ENCODE assay signal across 22 cellular contexts in genomic region chr7:132750056-132750455, GRCh38.
DNase-seq lines count a peak whose midpoint lies in the region; ATAC-seq and TF ChIP-seq lines count a peak whose summit lies in the region.
"Had no signal": no experiment of that assay in that cellular context is flagged by ENCODE, and none has a peak within 500 bp of the region (broad histone marks: within the 10 kb centered on the region; RNA-seq: fewer than 3 reads in every experiment).

No MANE protein-coding gene starts in this region.

- H3K9ac ChIP-seq in BLaER1 treated with 17β-estradiol and CSF1 and Interleukin-3, amounts not matched to agents 10 nM and 100 nM: no peak overlapping the region; a peak in 1 of 22 replicates
- H3K9ac ChIP-seq: parathyroid adenoma had no signal

- no peaks in the 10 kb centered on the region for H3K79me2 ChIP-seq in OCI-LY7 (ENCODE audit: insufficient read depth, low read depth, low read length)
- H3K79me2 ChIP-seq: parathyroid adenoma had no signal

- H3K36me3 ChIP-seq in BLaER1 treated with 17β-estradiol and CSF1 and Interleukin-3, amounts not matched to agents 10 nM and 100 nM: no peaks in the 10 kb centered on the region
- no peaks in the 10 kb centered on the region for H3K36me3 ChIP-seq in OCI-LY7 (ENCODE audit: insufficient read depth, low read length)
- no peaks in the 10 kb centered on the region for H3K36me3 ChIP-seq in left ventricle myocardium inferior
- H3K36me3 ChIP-seq in ascending aorta: no peaks in the 10 kb centered on the region
- no peaks in the 10 kb centered on the region for H3K36me3 ChIP-seq in adrenal gland (replicated peaks in 1 of 2)
- H3K36me3 ChIP-seq: left lung had no signal

- H3K27ac ChIP-seq in BLaER1 treated with 17β-estradiol and CSF1 and Interleukin-3, amounts not matched to agents 10 nM and 100 nM: no peak overlapping the region
- H3K27ac ChIP-seq in OCI-LY7 (ENCODE audit: low read depth, low read length, poor library complexity, severe bottlenecking) (peak overlapping the region; percentile 42), left ventricle myocardium inferior (replicated peaks) (no peak overlapping the region), ascending aorta (no peak overlapping the region), adrenal gland (no peak overlapping the region)
- H3K27ac ChIP-seq: left lung, parathyroid adenoma had no signal

- WGBS in adrenal gland, 4 donors: 70 to 76% (median 73%) methylated on average over 7 of the region's 7 CpGs

- H3K4me1 ChIP-seq in BLaER1 treated with 17β-estradiol and CSF1 and Interleukin-3, amounts not matched to agents 10 nM and 100 nM: peaks cover 0 to 26% (median 20%) of the 10 kb centered on the region in 10 experiments; a peak in 14 of 20 replicates
- H3K4me1 ChIP-seq in OCI-LY7 (ENCODE audit: insufficient read depth, low read length, poor library complexity, severe bottlenecking) (peaks cover 28% of the 10 kb centered on the region), left ventricle myocardium inferior (peaks cover 11% of the 10 kb centered on the region), ascending aorta (no peaks in the 10 kb centered on the region), adrenal gland (replicated peaks in 1 of 2) (no peaks in the 10 kb centered on the region)

- POLR2A ChIA-PET in OCI-LY7 (lab: Charles Lee): interaction anchor here (2.0 kb wide), 1 partner anchor 9 kb away, joined by 7 read pairs; no protein-coding TSS in a partner anchor

- H4K20me1 ChIP-seq in BLaER1 treated with 17β-estradiol and CSF1 and Interleukin-3, amounts not matched to agents 10 nM and 100 nM: no peaks in the 10 kb centered on the region
- no peaks in the 10 kb centered on the region for H4K20me1 ChIP-seq in OCI-LY7 (ENCODE audit: insufficient read depth, low read length)

- TF ChIP-seq CTCF in OCI-LY7 (conservative IDR thresholded peaks at IDR 0.05; ENCODE audit: low read length) (no peak), left ventricle myocardium inferior (IDR thresholded peaks at IDR 0.05; ENCODE audit: borderline replicate concordance) (no peak), ascending aorta (IDR thresholded peaks at IDR 0.05) (no peak), adrenal gland (IDR thresholded peaks at IDR 0.05) (no peak)

- ATAC-seq in HG02642 (IDR thresholded peaks at IDR 0.05; ENCODE audit: poor library complexity, unreplicated experiment): no peak
- ATAC-seq: CD8-positive, alpha-beta T cell; esophagus mucosa; left lung; T-cell had no signal

- no peak overlapping the region for H3K4me3 ChIP-seq in BLaER1 treated with 17β-estradiol and CSF1 and Interleukin-3, amounts not matched to agents 10 nM and 100 nM
- H3K4me3 ChIP-seq in OCI-LY7 (ENCODE audit: low read depth, low read length, poor library complexity, severe bottlenecking) (peak overlapping the region; percentile 45), left ventricle myocardium inferior (peak overlapping the region; percentile 23), ascending aorta (no peak overlapping the region), adrenal gland (no peak overlapping the region)
- H3K4me3 ChIP-seq: left lung had no signal

- intact Hi-C loops in OCI-LY7 (cut with micrococcal nuclease; ENCODE audit: unreplicated experiment) (no loop called here), left ventricle myocardium inferior (cut with micrococcal nuclease) (no loop called here), posterior cingulate gyrus (cut with DNase I) (no loop called here), ascending aorta (cut with DNase I) (no loop called here), adrenal gland (cut with DNase I) (no loop called here)

- no peaks in the 10 kb centered on the region for H3K27me3 ChIP-seq in BLaER1 treated with 17β-estradiol and CSF1 and Interleukin-3, amounts not matched to agents 10 nM and 100 nM
- peaks cover 17% of the 10 kb centered on the region for H3K27me3 ChIP-seq in left ventricle myocardium inferior (ENCODE audit: low read depth)
- no peaks in the 10 kb centered on the region for H3K27me3 ChIP-seq in ascending aorta
- no peaks in the 10 kb centered on the region for H3K27me3 ChIP-seq in adrenal gland
- H3K27me3 ChIP-seq: left lung had no signal

- CTCF ChIA-PET in OCI-LY7 (lab: Charles Lee; ENCODE audit: unreplicated experiment): no interaction called here

- DNase-seq in OCI-LY7 (ENCODE audit: low spot score): peak; percentile 47
- DNase-seq in left ventricle myocardium inferior: no peak
- DNase-seq in posterior cingulate gyrus: peak in 7 of 10 donors; percentile 19 to 92 (median 47)
- DNase-seq in ascending aorta (ENCODE audit: low spot score in 2 of 2): no peak
- no peak for DNase-seq in kidney tubule cell (ENCODE audit: low spot score)
- no peak for DNase-seq in adrenal gland
- DNase-seq: activated CD4-positive, alpha-beta T cell treated with anti-CD3 and anti-CD28 coated beads, Interleukin-2, amount 10 ng/mL, durations not matched to agents 24 days and 14 days; activated CD8-positive, alpha-beta memory T cell treated with anti-CD3 and anti-CD28 coated beads, Interleukin-2, amount 50 U/mL, for 4 hours; activated effector memory CD4-positive, alpha-beta T cell treated with Interleukin-2 at 50 U/mL for 16 hours; CD8-positive, alpha-beta T cell; DMS79; HCEC 1CT; left lung; NCI-H2029; NCI-H510A; SHP77; stimulated activated CD8-positive, alpha-beta memory T cell treated with anti-CD3 and anti-CD28 coated beads, Interleukin-4, amount 100 ng/mL, for 48 hours; T-cell had no signal

- peak overlapping the region in 9 of 11 experiments; percentile 0 to 68 (median 39); a peak in 16 of 22 replicates for H3K4me2 ChIP-seq in BLaER1 treated with 17β-estradiol and CSF1 and Interleukin-3, amounts not matched to agents 10 nM and 100 nM
- peak overlapping the region; percentile 64 for H3K4me2 ChIP-seq in OCI-LY7 (ENCODE audit: low read length)

- TF ChIP-seq POLR2A in adrenal gland (IDR thresholded peaks at IDR 0.05): no peak

- H3K9me3 ChIP-seq in BLaER1 treated with 17β-estradiol and CSF1 and Interleukin-3, amounts not matched to agents 10 nM and 100 nM (replicated peaks in 1 of 11): peaks cover 0 to 10% (median under 1%) of the 10 kb centered on the region in 11 experiments; a peak in 6 of 22 replicates
- H3K9me3 ChIP-seq in OCI-LY7 (ENCODE audit: low read length) (no peaks in the 10 kb centered on the region), left ventricle myocardium inferior (replicated peaks) (peaks cover 11% of the 10 kb centered on the region), ascending aorta (no peaks in the 10 kb centered on the region), adrenal gland (replicated peaks in 1 of 3) (no peaks in the 10 kb centered on the region)
- H3K9me3 ChIP-seq: left lung had no signal

- H2AFZ ChIP-seq in OCI-LY7 (ENCODE audit: low read length): peak overlapping the region; percentile 94
- H2AFZ ChIP-seq: parathyroid adenoma had no signal

- no TSS peak for BruUV-seq in OCI-LY7 (replicated peaks; lab: Mats Ljungman, UMichigan)

- no peaks in the 10 kb centered on the region for H3K9me2 ChIP-seq in OCI-LY7 (ENCODE audit: insufficient read depth, low read length)

Comparison
In these comparisons a context has a peak if more than half of its experiments do, and no peak if none do; other contexts are left out.
1. H3K4me3 ChIP-seq: peak in OCI-LY7 (single experiment) and left ventricle myocardium inferior (single experiment); none in BLaER1 treated with 17β-estradiol and CSF1 and Interleukin-3, amounts not matched to agents 10 nM and 100 nM (0 of 10), ascending aorta (0 of 2) and adrenal gland (0 of 4).
2. DNase-seq: peak in OCI-LY7 (single experiment) and posterior cingulate gyrus (7 of 10); none in left ventricle myocardium inferior (single experiment), ascending aorta (0 of 2), kidney tubule cell (single experiment) and adrenal gland (0 of 7).